ENCODE assay signal across 9 cellular contexts in the genomic region with DNA sequence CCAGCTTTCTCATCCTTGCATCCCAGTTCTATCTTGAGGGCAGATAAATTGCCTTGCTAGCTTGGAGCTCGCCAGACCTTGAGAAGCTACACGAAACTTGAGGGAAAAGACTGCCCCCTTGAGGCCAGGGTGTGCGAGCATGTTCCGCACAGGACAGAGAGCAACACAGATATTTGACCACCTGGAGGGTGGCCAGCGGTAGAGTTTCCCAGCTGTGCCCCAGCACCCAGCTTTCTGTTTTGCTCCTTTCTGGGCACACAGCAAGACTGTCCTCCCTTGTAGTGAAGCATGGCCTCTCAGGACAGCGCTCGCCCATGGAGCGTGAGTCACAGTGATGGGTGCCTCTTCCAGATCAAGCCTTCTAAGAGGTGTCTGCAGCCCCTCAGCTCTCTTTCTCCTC. TPM values are rescaled to one million over a fixed set of nuclear protein-coding genes. Genes with fewer than 3 reads are reported as not detected.
DNase-seq lines count a peak whose midpoint lies in the region; ATAC-seq and TF ChIP-seq lines count a peak whose summit lies in the region.
"Had no signal": no experiment of that assay in that cellular context is flagged by ENCODE, and none has a peak within 500 bp of the region (broad histone marks: within the 10 kb centered on the region; RNA-seq: fewer than 3 reads in every experiment).

No MANE protein-coding gene starts in this region.

- ATAC-seq in HG02973 (IDR thresholded peaks at IDR 0.05; ENCODE audit: unreplicated experiment), result peak; percentile 77

- TF ChIP-seq CTCF in A673 (conservative IDR thresholded peaks at IDR 0.05; ENCODE audit: low read depth, low read length), result peak; percentile 85
- TF ChIP-seq CTCF in GM12865 (IDR thresholded peaks at IDR 0.05; ENCODE audit: insufficient read depth, low read depth, low read length, missing control alignments), result peak; percentile 70

- no peaks in the 10 kb centered on the region for H3K36me3 ChIP-seq in A673 (ENCODE audit: insufficient read depth, low read length, poor library complexity, severe bottlenecking)

- intact Hi-C loops in A673 (cut with micrococcal nuclease; ENCODE audit: unreplicated experiment) (loop anchor here (5.0 kb wide), 2 partner anchors 689 to 744 kb away; no protein-coding TSS in a partner anchor), posterior vena cava (cut with DNase I) (no loop called here)

- POLR2A ChIA-PET in A673 (lab: Charles Lee; ENCODE audit: low non-redundant PET), result no interaction called here

- CTCF ChIA-PET in A673 (lab: Charles Lee), result interaction anchor here (0.5 to 1.6 kb wide), 5 partner anchors 126 to 743 kb away, joined by 3 to 13 read pairs (median 6); no protein-coding TSS in a partner anchor

- BruUV-seq in A673 (replicated peaks; lab: Mats Ljungman, UMichigan), result no TSS peak

- H3K27me3 ChIP-seq in A673 (replicated peaks; ENCODE audit: insufficient read depth, low read depth, low read length, poor library complexity), result no peaks in the 10 kb centered on the region

- DNase-seq in A673 (ENCODE audit: low spot score) (peak; percentile 70), GM12865 (ENCODE audit: low read depth) (peak; percentile 63), NCI-H748 treated with DMSO at 0.1 percent for 48 hours (lab: John Stamatoyannopoulos, UW) (peak; percentile 62), cerebellar cortex (ENCODE audit: low spot score) (peak; percentile 69), medulla oblongata (ENCODE audit: extremely low spot score) (peak; percentile 74), hepatic stellate cell (ENCODE audit: low spot score) (no peak), posterior vena cava (ENCODE audit: low spot score) (no peak)

- H3K4me1 ChIP-seq in A673 (ENCODE audit: insufficient read depth, low read length, poor library complexity, severe bottlenecking), result no peaks in the 10 kb centered on the region

- no peak overlapping the region for H3K27ac ChIP-seq in A673 (ENCODE audit: low read depth, low read length, poor library complexity, severe bottlenecking)

- H3K4me3 ChIP-seq in A673 (ENCODE audit: low read depth, low read length, poor library complexity, severe bottlenecking) (no peak overlapping the region), GM12865 (ENCODE audit: low read depth, low read length) (no peak overlapping the region)

- H3K9me3 ChIP-seq in A673 (ENCODE audit: low read depth, low read length, poor library complexity, severe bottlenecking), result no peaks in the 10 kb centered on the region

RNA-seq across cellular contexts. Expression of a gene that starts 23.5 kb away (rescaled TPM):
- total RNA-seq in A673 (2021), result not detected in 2 replicates
- not detected for total RNA-seq in posterior vena cava
- total RNA-seq: dermis microvascular lymphatic vessel endothelial cell had no signal

Comparison
In these comparisons a context has a peak if more than half of its experiments do, and no peak if none do; other contexts are left out.
1. DNase-seq: peak in A673 (single experiment), GM12865 (single experiment), NCI-H748 treated with DMSO at 0.1 percent for 48 hours (single experiment), cerebellar cortex (single experiment) and medulla oblongata (single experiment); none in hepatic stellate cell (single experiment) and posterior vena cava (single experiment).